ENCODE assay signal across 12 cellular contexts in genomic region chr2:9256570-9257043, GRCh38. TPM values are rescaled to one million over a fixed set of nuclear protein-coding genes. Genes with fewer than 3 reads are reported as not detected.
DNase-seq lines count a peak whose midpoint lies in the region; ATAC-seq and TF ChIP-seq lines count a peak whose summit lies in the region.
"Had no signal": no experiment of that assay in that cellular context is flagged by ENCODE, and none has a peak within 500 bp of the region (broad histone marks: within the 10 kb centered on the region; RNA-seq: fewer than 3 reads in every experiment).

No MANE protein-coding gene starts in this region.

- H3K4me1 ChIP-seq in ACC112 (ENCODE audit: control insufficient read depth, insufficient read depth, low read length, unreplicated experiment), result peaks cover 69% of the 10 kb centered on the region

- H3K27ac ChIP-seq in ACC112 (ENCODE audit: low read depth, low read length), result peak overlapping the region; percentile 80

- peak overlapping the region; percentile 90 for H3K27ac Mint-ChIP-seq in HFFc6
- H3K27ac Mint-ChIP-seq: activated naive CD8-positive, alpha-beta T cell treated with anti-CD3 and anti-CD28 coated beads, Interleukin-2, amount 10 ng/mL, durations not matched to agents 7 days and 5 days; CD4-positive, alpha-beta memory T cell had no signal

- H3K36me3 ChIP-seq in ACC112 (ENCODE audit: insufficient read depth, low read length), result no peaks in the 10 kb centered on the region

- peak overlapping the region; percentile 81 for H3K4me3 Mint-ChIP-seq in HFFc6
- H3K4me3 Mint-ChIP-seq: activated naive CD8-positive, alpha-beta T cell treated with anti-CD3 and anti-CD28 coated beads, Interleukin-2, amount 10 ng/mL, durations not matched to agents 7 days and 5 days; CD4-positive, alpha-beta memory T cell had no signal

- TF ChIP-seq CTCF in HFFc6 (IDR thresholded peaks at IDR 0.05), result no peak

- H3K27me3 Mint-ChIP-seq in HFFc6 (ENCODE audit: insufficient read depth), result peaks cover under 1% of the 10 kb centered on the region; the same call in 1 of the 2 replicates

- H3K36me3 Mint-ChIP-seq in HFFc6 (ENCODE audit: low read depth), result peaks cover 9% of the 10 kb centered on the region
- H3K36me3 Mint-ChIP-seq: activated naive CD8-positive, alpha-beta T cell treated with anti-CD3 and anti-CD28 coated beads, Interleukin-2, amount 10 ng/mL, durations not matched to agents 7 days and 5 days; CD4-positive, alpha-beta memory T cell had no signal

- H3K4me1 Mint-ChIP-seq in HFFc6 (ENCODE audit: low read depth), result peaks cover 82% of the 10 kb centered on the region
- H3K4me1 Mint-ChIP-seq: activated naive CD8-positive, alpha-beta T cell treated with anti-CD3 and anti-CD28 coated beads, Interleukin-2, amount 10 ng/mL, durations not matched to agents 7 days and 5 days had no signal

- peak overlapping the region; percentile 65 for H3K4me3 ChIP-seq in ACC112 (ENCODE audit: low read depth, low read length)

- no peaks in the 10 kb centered on the region for H3K9me3 Mint-ChIP-seq in HFFc6
- H3K9me3 Mint-ChIP-seq: activated naive CD8-positive, alpha-beta T cell treated with anti-CD3 and anti-CD28 coated beads, Interleukin-2, amount 10 ng/mL, durations not matched to agents 7 days and 5 days; CD4-positive, alpha-beta memory T cell had no signal

- DNase-seq in HFFc6 (peak; percentile 5), cerebellum (ENCODE audit: low spot score) (peak; percentile 60), medulla oblongata (ENCODE audit: extremely low spot score) (peak; percentile 54), GDM1 (lab: John Stamatoyannopoulos, UW) (no peak), SHP77 (lab: John Stamatoyannopoulos, UW) (no peak), NCI-H748 treated with DMSO at 0.1 percent for 48 hours (lab: John Stamatoyannopoulos, UW) (no peak)
- DNase-seq: activated CD4-positive, alpha-beta T cell treated with anti-CD3 and anti-CD28 coated beads, Interleukin-2, amount 50 U/mL, for 1 hour; activated naive CD8-positive, alpha-beta T cell treated with anti-CD3 and anti-CD28 coated beads, Interleukin-2, amount 10 ng/mL, durations not matched to agents 7 days and 5 days; CD4-positive, alpha-beta memory T cell; stimulated activated naive CD4-positive, alpha-beta T cell treated with Interleukin-2 at 50 U/mL for 16 hours had no signal

- no peaks in the 10 kb centered on the region for H3K27me3 ChIP-seq in ACC112 (ENCODE audit: insufficient read depth, low read length)

- H3K79me2 ChIP-seq in ACC112 (ENCODE audit: control insufficient read depth, insufficient read depth, low read length, unreplicated experiment), result peaks cover 84% of the 10 kb centered on the region

- ATAC-seq in GM21390 (IDR thresholded peaks at IDR 0.05; ENCODE audit: unreplicated experiment), result no peak

- H2AFZ ChIP-seq in ACC112 (ENCODE audit: low read length, unreplicated experiment), result no peak overlapping the region

RNA-seq across cellular contexts. Expression of gene ASAP2, which starts 50.0 kb away (rescaled TPM):
- total RNA-seq in HFFc6 (2021; fragmentation: NEBNext Ultra II Directional; extraction: Animal tissue kit (Norgen Biotek cat#: 25700)), result 10 to 100 TPM; 31.2 to 37.4 (median 34.3) TPM
- total RNA-seq in cerebellum, result 61.2 TPM
- total RNA-seq: activated naive CD8-positive, alpha-beta T cell treated with anti-CD3 and anti-CD28 coated beads, Interleukin-2, amount 10 ng/mL, durations not matched to agents 7 days and 5 days; CD4-positive, alpha-beta memory T cell had no signal

Comparison
In these comparisons a context has a peak if more than half of its experiments do, and no peak if none do; other contexts are left out.
1. DNase-seq: peak in HFFc6 (single experiment), cerebellum (single experiment) and medulla oblongata (single experiment); none in GDM1 (single experiment), SHP77 (0 of 2) and NCI-H748 treated with DMSO at 0.1 percent for 48 hours (single experiment).